Comparison of ENCODE assay signal across 28 cellular contexts in genomic region chr3:13501056-13501455, GRCh38. TPM values are rescaled to one million over a fixed set of nuclear protein-coding genes. Genes with fewer than 3 reads are reported as not detected.
"Had no signal": no experiment of that assay in that cellular context is flagged by ENCODE, and none has a peak within 500 bp of the region (broad histone marks: within the 10 kb centered on the region; RNA-seq: fewer than 3 reads in every experiment).

No MANE protein-coding gene starts in this region.

- ATAC-seq: effector memory CD8-positive, alpha-beta T cell; gastroesophageal sphincter; natural killer cell had no signal

- H3K27me3 Mint-ChIP-seq: effector memory CD8-positive, alpha-beta T cell had no signal

- H3K4me3 Mint-ChIP-seq: activated T-helper 1 cell treated with anti-CD3 and anti-CD28 coated beads, Interleukin-12 subunit alpha, Interleukin-12 subunit beta, Interleukin-2, Interleukin-4 antibody, amounts not matched to agents 30 ng/mL and 10 ng/mL and 1 ng/mL, durations not matched to agents 14 hours and 24 hours and 36 hours; effector memory CD8-positive, alpha-beta T cell; memory B cell; natural killer cell; T-helper 1 cell treated with Interleukin-12 subunit alpha and Interleukin-12 subunit beta and Interleukin-4 antibody, amounts not matched to agents 30 μg/mL and 1 μg/mL, for 36 hours had no signal

- H3K27ac Mint-ChIP-seq: activated T-helper 1 cell treated with anti-CD3 and anti-CD28 coated beads, Interleukin-12 subunit alpha, Interleukin-12 subunit beta, Interleukin-2, Interleukin-4 antibody, amounts not matched to agents 30 ng/mL and 10 ng/mL and 1 ng/mL, durations not matched to agents 14 hours and 24 hours and 36 hours; memory B cell; natural killer cell; T-helper 1 cell treated with Interleukin-12 subunit alpha and Interleukin-12 subunit beta and Interleukin-4 antibody, amounts not matched to agents 30 μg/mL and 1 μg/mL, for 36 hours had no signal

- H3K9me3 Mint-ChIP-seq: activated T-helper 1 cell treated with anti-CD3 and anti-CD28 coated beads, Interleukin-12 subunit alpha, Interleukin-12 subunit beta, Interleukin-2, Interleukin-4 antibody, amounts not matched to agents 30 ng/mL and 10 ng/mL and 1 ng/mL, durations not matched to agents 14 hours and 24 hours and 36 hours; effector memory CD8-positive, alpha-beta T cell; memory B cell; natural killer cell; T-helper 1 cell treated with Interleukin-12 subunit alpha and Interleukin-12 subunit beta and Interleukin-4 antibody, amounts not matched to agents 30 μg/mL and 1 μg/mL, for 36 hours had no signal

- H3K9me3 ChIP-seq: colonic mucosa, gastroesophageal sphincter, neutrophil, ovary, prostate gland, SK-N-SH, thoracic aorta, uterus had no signal

- H2AFZ ChIP-seq: hepatocyte had no signal

- H3K9ac ChIP-seq: SK-N-SH had no signal

- H3K79me2 ChIP-seq: hepatocyte had no signal

- DNase-seq: activated CD4-positive, alpha-beta T cell treated with anti-CD3 and anti-CD28 coated beads for 4 hours; activated CD4-positive, alpha-beta T cell treated with anti-CD3 and anti-CD28 coated beads, Interleukin-2, amount 50 U/mL, for 48 hours; activated CD8-positive, alpha-beta memory T cell treated with anti-CD3 and anti-CD28 coated beads, Interleukin-2, amount 50 U/mL, for 4 hours; activated gamma-delta T cell treated with Interleukin-2 at 50 U/mL for 16 hours; activated naive CD4-positive, alpha-beta T cell treated with anti-CD3 and anti-CD28 coated beads, Interleukin-2, amount 50 U/mL, for 16 hours; activated T-cell treated with anti-CD3 and anti-CD28 coated beads, Interleukin-2, amount 50 U/mL, for 1 hour; colonic mucosa; effector memory CD8-positive, alpha-beta T cell; islet precursor cell; left cardiac atrium; natural killer cell; SK-N-SH; stimulated activated naive CD4-positive, alpha-beta T cell treated with Interleukin-2 at 50 U/mL for 16 hours; SW 1271; T-helper 9 cell; trophoblast cell; uterus had no signal

- H3K27ac ChIP-seq: colonic mucosa, gastroesophageal sphincter, hepatocyte, neutrophil, ovary, prostate gland, thoracic aorta, uterus, VCaP had no signal

- H3K4me2 ChIP-seq: hepatocyte, SK-N-SH had no signal

- H3K36me3 ChIP-seq: colonic mucosa, neutrophil, ovary, prostate gland, uterus had no signal

- H3K4me1 ChIP-seq: colonic mucosa, prostate gland, uterus had no signal

- H3K4me3 ChIP-seq: colonic mucosa, dorsolateral prefrontal cortex, gastroesophageal sphincter, hepatocyte, ovary, prostate gland, thoracic aorta, uterus had no signal

- H3K4me1 Mint-ChIP-seq: memory B cell had no signal

- H3K27me3 ChIP-seq: colonic mucosa, dorsolateral prefrontal cortex, gastroesophageal sphincter, hepatocyte, neutrophil, ovary, uterus had no signal

- H3K36me3 Mint-ChIP-seq: memory B cell, natural killer cell had no signal

RNA-seq across cellular contexts. Expression of gene FBLN2, which starts 47.9 kb away (rescaled TPM):
- total RNA-seq: activated T-helper 1 cell treated with anti-CD3 and anti-CD28 coated beads, Interleukin-12 subunit alpha, Interleukin-12 subunit beta, Interleukin-2, Interleukin-4 antibody, amounts not matched to agents 30 ng/mL and 10 ng/mL and 1 ng/mL, durations not matched to agents 14 hours and 24 hours and 36 hours had no signal
